18 cellular contexts compared by ENCODE assay signal in genomic region chr7:80373431-80374032, GRCh38.
"Had no signal": no experiment of that assay in that cellular context is flagged by ENCODE, and none has a peak within 500 bp of the region (broad histone marks: within the 10 kb centered on the region; RNA-seq: fewer than 3 reads in every experiment).

No MANE protein-coding gene starts in this region.

- H3K4me3 ChIP-seq: lower lobe of right lung, pancreas, psoas muscle, right atrium auricular region, tibial nerve had no signal

- H3K9me3 ChIP-seq: lower lobe of right lung, pancreas, psoas muscle, right atrium auricular region had no signal

- ATAC-seq: activated naive CD4-positive, alpha-beta T cell treated with anti-CD3 and anti-CD28 coated beads, Interleukin-2, amount 50 U/mL, for 72 hours; foreskin keratinocyte; left colon; lower lobe of right lung; natural killer cell; psoas muscle; WTC11 had no signal

- H3K27ac ChIP-seq: foreskin keratinocyte, lower lobe of right lung, pancreas, psoas muscle, right atrium auricular region had no signal

- H3K4me1 ChIP-seq: foreskin keratinocyte, lower lobe of right lung, pancreas, psoas muscle, right atrium auricular region had no signal

- FAIRE-seq: keratinocyte, pancreas had no signal

- H3K36me3 ChIP-seq: lower lobe of right lung, pancreas, right atrium auricular region, tibial nerve had no signal

- H3K27me3 ChIP-seq: foreskin keratinocyte, pancreas, right atrium auricular region, tibial nerve had no signal

- DNase-seq: activated T-cell treated with anti-CD3 and anti-CD28 coated beads, Interleukin-2, amount 50 U/mL, for 1 hour; aorta; caudate nucleus; dermis blood vessel endothelial cell; effector CD8-positive, alpha-beta T cell; foreskin keratinocyte; left colon; lower lobe of right lung; natural killer cell; pancreas; psoas muscle; stimulated activated CD4-positive, alpha-beta T cell treated with anti-CD3 and anti-CD28 coated beads, Interleukin-1b, Interleukin-23, amount 100 ng/mL, for 48 hours; substantia nigra had no signal
